In genomic region chr18:9147440-9148238, GRCh38 we compare ENCODE assay signal across 8 cellular contexts. TPM values are rescaled to one million over a fixed set of nuclear protein-coding genes. Genes with fewer than 3 reads are reported as not detected.
DNase-seq lines count a peak whose midpoint lies in the region; ATAC-seq, FAIRE-seq and TF ChIP-seq lines count a peak whose summit lies in the region.

No MANE protein-coding gene starts in this region.

- intact Hi-C loops in PC-3 (cut with micrococcal nuclease) (loop anchor here (1.0 to 10.0 kb wide), 4 partner anchors 74 to 493 kb away; no protein-coding TSS in a partner anchor), MCF 10A (cut with micrococcal nuclease) (loop anchor here (1.0 to 5.0 kb wide), 6 partner anchors 74 to 495 kb away; partner anchors contain the start of gene RALBP1)

- DNase-seq in COLO829 (ENCODE audit: low spot score) = peak; percentile 40
- DNase-seq in HTR-8/SVneo (ENCODE audit: insufficient read length, low spot score) = peak; percentile 38
- peak; percentile 78 for DNase-seq in PC-3
- peak; percentile 79 for DNase-seq in MCF 10A (ENCODE audit: unreplicated experiment)
- DNase-seq in iris pigment epithelial cell (ENCODE audit: low read depth) = peak; percentile 81
- no peak for DNase-seq in stimulated activated naive CD8-positive, alpha-beta T cell treated with anti-CD3 and anti-CD28 coated beads, Interleukin-15, Interleukin-2, amounts not matched to agents 100 U/mL and 50 U/mL, for 24 hours

- POLR2A ChIA-PET in PC-3 (lab: Charles Lee; ENCODE audit: unreplicated experiment) (no interaction called here), MCF 10A (lab: Yijun Ruan, JAX) (interaction anchor here (0.6 to 2.8 kb wide), 9 partner anchors 11 to 151 kb away, joined by 3 to 62 read pairs (median 5); partner anchors contain the start of gene ANKRD12)

- H2AFZ ChIP-seq in PC-3 (ENCODE audit: low read length) = no peak overlapping the region

- H3K4me1 Mint-ChIP-seq in MCF 10A (ENCODE audit: insufficient read depth, unreplicated experiment) = peaks cover 29% of the 10 kb centered on the region

- TF ChIP-seq CTCF in PC-3 (conservative IDR thresholded peaks at IDR 0.05; ENCODE audit: low read depth, low read length) (peak; percentile 94), MCF 10A (IDR thresholded peaks at IDR 0.05; ENCODE audit: unreplicated experiment) (peak; percentile 66)

- no TSS peak for BruUV-seq in PC-3 (replicated peaks; lab: Mats Ljungman, UMichigan)
- BruUV-seq in MCF 10A (replicated peaks; lab: Mats Ljungman, UMichigan) = no TSS peak

- H3K9me2 ChIP-seq in PC-3 (replicated peaks; ENCODE audit: low read length) = no peaks in the 10 kb centered on the region

- H3K27ac ChIP-seq in PC-3 (ENCODE audit: low read length) = peak overlapping the region; percentile 17

- H3K36me3 Mint-ChIP-seq in MCF 10A (ENCODE audit: insufficient read depth, unreplicated experiment) = peaks cover 8% of the 10 kb centered on the region

- CTCF ChIA-PET in PC-3 (lab: Charles Lee) = interaction anchor here (0.6 to 1.3 kb wide), 8 partner anchors 37 to 382 kb away, joined by 3 to 7 read pairs (median 4); no protein-coding TSS in a partner anchor
- CTCF ChIA-PET in MCF 10A (lab: Yijun Ruan, JAX) = interaction anchor here (0.7 to 2.8 kb wide), 9 partner anchors 9 to 1240 kb away, joined by 3 to 10 read pairs (median 5); partner anchors contain the start of gene NDUFV2

- peaks cover 6% of the 10 kb centered on the region for H3K4me1 ChIP-seq in PC-3 (ENCODE audit: insufficient read depth, low read length)

- peaks cover 93% of the 10 kb centered on the region for H3K79me2 ChIP-seq in PC-3 (ENCODE audit: low read length)

- H3K36me3 ChIP-seq in PC-3 (ENCODE audit: low read depth, low read length) = no peaks in the 10 kb centered on the region

- H3K27me3 Mint-ChIP-seq in MCF 10A (ENCODE audit: insufficient read depth, unreplicated experiment) = no peaks in the 10 kb centered on the region

- H4K20me1 ChIP-seq in PC-3 (ENCODE audit: low read length) = peaks cover 8% of the 10 kb centered on the region; the same call in 1 of the 2 replicates

- H3F3A ChIP-seq in PC-3 (ENCODE audit: low read length, unreplicated experiment) = no peaks in the 10 kb centered on the region

- H3K4me2 ChIP-seq in PC-3 (ENCODE audit: low read length) = peak overlapping the region; percentile 48; the same call in 1 of the 2 replicates

- H3K4me3 ChIP-seq in PC-3 (ENCODE audit: low read length) = no peak overlapping the region

- peak overlapping the region; percentile 66 for H3K27ac Mint-ChIP-seq in MCF 10A (ENCODE audit: low read depth, unreplicated experiment)

- no peak overlapping the region for H3K4me3 Mint-ChIP-seq in MCF 10A (ENCODE audit: unreplicated experiment)

- no peaks in the 10 kb centered on the region for H3K9me3 Mint-ChIP-seq in MCF 10A (ENCODE audit: unreplicated experiment)

- FAIRE-seq in HTR-8/SVneo (lab: Jason Lieb, UNC) = no peak

- H3K9ac ChIP-seq in PC-3 (ENCODE audit: low read length) = 0 out of 2 replicates have a peak overlapping the region, but pooled peaks have one; percentile 12

- peak; percentile 45 for ATAC-seq in GM18907 (IDR thresholded peaks at IDR 0.05; ENCODE audit: unreplicated experiment)
- ATAC-seq in PC-3 = peak; percentile 90
- peak; percentile 70 for ATAC-seq in stimulated activated naive CD8-positive, alpha-beta T cell treated with anti-CD3 and anti-CD28 coated beads, Interleukin-15, Interleukin-2, amounts not matched to agents 100 U/mL and 50 U/mL, for 24 hours
- no peak for ATAC-seq in GM21786 (IDR thresholded peaks at IDR 0.05; ENCODE audit: unreplicated experiment)

- H3K9me3 ChIP-seq in PC-3 (ENCODE audit: low read length) = no peaks in the 10 kb centered on the region

- no peaks in the 10 kb centered on the region for H3K27me3 ChIP-seq in PC-3 (ENCODE audit: low read length)

RNA-seq across cellular contexts. Expression of gene ANKRD12, which starts 11.1 kb away (rescaled TPM):
- total RNA-seq in PC-3 (2014; rRNA removed) (14.5 and 19.1 TPM in 2 replicates), MCF 10A (2022) (25.3 and 36.7 TPM in 2 replicates)

RNA-seq across cellular contexts. Expression of gene NDUFV2, which starts 45.1 kb away (rescaled TPM):
- 188 and 272 TPM in 2 replicates for total RNA-seq in PC-3 (2014; rRNA removed)
- 192 and 202 TPM in 2 replicates for total RNA-seq in MCF 10A (2022)
